In genomic region chr10:99467236-99467999, GRCh38 we compare ENCODE assay signal across 17 cellular contexts. TPM values are rescaled to one million over a fixed set of nuclear protein-coding genes. Genes with fewer than 3 reads are reported as not detected.
DNase-seq lines count a peak whose midpoint lies in the region; ATAC-seq and TF ChIP-seq lines count a peak whose summit lies in the region.
"Had no signal": no experiment of that assay in that cellular context is flagged by ENCODE, and none has a peak within 500 bp of the region (broad histone marks: within the 10 kb centered on the region; RNA-seq: fewer than 3 reads in every experiment).

No MANE protein-coding gene starts in this region.

- TF ChIP-seq CTCF in esophagus muscularis mucosa (IDR thresholded peaks at IDR 0.05) (no peak), parathyroid adenoma (IDR thresholded peaks at IDR 0.05) (no peak)

- no peak overlapping the region for H3K9ac ChIP-seq in parathyroid adenoma

- H3K4me2 ChIP-seq in parathyroid adenoma (ENCODE audit: low read length), result no peak overlapping the region

- H3K9me3 ChIP-seq in esophagus muscularis mucosa (no peaks in the 10 kb centered on the region), parathyroid adenoma (ENCODE audit: control insufficient read depth, low read length) (no peaks in the 10 kb centered on the region)
- H3K9me3 ChIP-seq: heart left ventricle, neutrophil, SJCRH30 had no signal

- H3K36me3 ChIP-seq in esophagus muscularis mucosa (no peaks in the 10 kb centered on the region), parathyroid adenoma (ENCODE audit: control insufficient read depth, insufficient read depth, low read length) (no peaks in the 10 kb centered on the region)
- H3K36me3 ChIP-seq: heart left ventricle, neutrophil, SJCRH30 had no signal

- no peak for TF ChIP-seq EP300 in esophagus muscularis mucosa (IDR thresholded peaks at IDR 0.05)

- peak overlapping the region in 3 of 4 donors; percentile 1 to 55 (median 52) for H3K27ac ChIP-seq in esophagus muscularis mucosa (replicated peaks in 1 of 4)
- peak overlapping the region; percentile 48 for H3K27ac ChIP-seq in parathyroid adenoma
- H3K27ac ChIP-seq: neutrophil, SJCRH30 had no signal

- H2AFZ ChIP-seq in parathyroid adenoma, result no peak overlapping the region

- WGBS in esophagus muscularis mucosa, result 70% methylated on average over 14 of the region's 14 CpGs

- intact Hi-C loops in esophagus muscularis mucosa (cut with DNase I), result no loop called here

- H3K79me2 ChIP-seq in parathyroid adenoma, result no peaks in the 10 kb centered on the region

- peaks cover 0 to 9% (median 0%) of the 10 kb centered on the region in 4 donors for H3K4me1 ChIP-seq in esophagus muscularis mucosa
- H3K4me1 ChIP-seq in parathyroid adenoma, result no peaks in the 10 kb centered on the region
- H3K4me1 ChIP-seq: heart left ventricle, SJCRH30 had no signal

- peaks cover 0 to 65% (median 0%) of the 10 kb centered on the region in 4 donors for H3K27me3 ChIP-seq in esophagus muscularis mucosa
- no peaks in the 10 kb centered on the region for H3K27me3 ChIP-seq in parathyroid adenoma (ENCODE audit: control insufficient read depth, insufficient read depth, low read length)

- no peak for TF ChIP-seq POLR2A in esophagus muscularis mucosa (IDR thresholded peaks at IDR 0.05; ENCODE audit: low read depth)

- no peak for ATAC-seq in GM21381 (IDR thresholded peaks at IDR 0.05; ENCODE audit: unreplicated experiment)

- H3K4me3 ChIP-seq in esophagus muscularis mucosa (no peak overlapping the region), parathyroid adenoma (ENCODE audit: low read depth, low read length) (no peak overlapping the region)
- H3K4me3 ChIP-seq: coronary artery, heart left ventricle, SJCRH30 had no signal

- DNase-seq in ELR (ENCODE audit: low read depth) (peak; percentile 19), RPMI7951 (ENCODE audit: low read depth) (peak; percentile 41), esophagus muscularis mucosa (ENCODE audit: extremely low spot score) (no peak), NCI-H2227 (lab: John Stamatoyannopoulos, UW; ENCODE audit: unreplicated experiment) (no peak)
- no peak for DNase-seq in activated CD8-positive, alpha-beta memory T cell treated with anti-CD3 and anti-CD28 coated beads, Interleukin-2, amount 50 U/mL, for 4 hours
- no peak for DNase-seq in activated CD4-positive, alpha-beta T cell treated with anti-CD3 and anti-CD28 coated beads for 48 hours
- DNase-seq: activated CD4-positive, alpha-beta T cell treated with anti-CD3 and anti-CD28 coated beads for 4 hours; activated naive CD4-positive, alpha-beta T cell; heart left ventricle; NCI-H1417 treated with DMSO at 0.1 percent for 48 hours; NCI-H446 treated with DMSO at 0.1 percent for 48 hours; stimulated activated CD4-positive, alpha-beta T cell treated with anti-CD3 and anti-CD28 coated beads, Interleukin-2, amount 100 ng/mL, for 24 hours had no signal

RNA-seq across cellular contexts. Expression of gene GOT1, which starts 37.0 kb away (rescaled TPM):
- total RNA-seq in RPMI7951 (2014; rRNA removed; shearing (Covaris generic)), result 24.2 and 32.3 TPM in 2 replicates
- total RNA-seq in esophagus muscularis mucosa, result 10 to 100 TPM; 31.0 to 37.4 (median 36.0) TPM

Comparison
In these comparisons a context has a peak if more than half of its experiments do, and no peak if none do; other contexts are left out.
1. DNase-seq: peak in ELR (single experiment) and RPMI7951 (single experiment); none in esophagus muscularis mucosa (single experiment), NCI-H2227 (single experiment), activated CD8-positive, alpha-beta memory T cell treated with anti-CD3 and anti-CD28 coated beads, Interleukin-2, amount 50 U/mL, for 4 hours (single experiment) and activated CD4-positive, alpha-beta T cell treated with anti-CD3 and anti-CD28 coated beads for 48 hours (single experiment).